9 cellular contexts compared by ENCODE assay signal in genomic region chr1:3676581-3677410, GRCh38. TPM values are rescaled to one million over a fixed set of nuclear protein-coding genes. Genes with fewer than 3 reads are reported as not detected.
DNase-seq lines count a peak whose midpoint lies in the region; ATAC-seq and TF ChIP-seq lines count a peak whose summit lies in the region.
"Had no signal": no experiment of that assay in that cellular context is flagged by ENCODE, and none has a peak within 500 bp of the region (broad histone marks: within the 10 kb centered on the region; RNA-seq: fewer than 3 reads in every experiment).

No MANE protein-coding gene starts in this region.

- H3K4me3 ChIP-seq in heart left ventricle (no peak overlapping the region), right atrium auricular region (no peak overlapping the region), upper lobe of right lung (no peak overlapping the region), hepatocyte (no peak overlapping the region), stomach (no peak overlapping the region)

- H3K9me3 ChIP-seq in heart left ventricle (no peaks in the 10 kb centered on the region), right atrium auricular region (no peaks in the 10 kb centered on the region), upper lobe of right lung (no peaks in the 10 kb centered on the region), hepatocyte (ENCODE audit: low read depth) (no peaks in the 10 kb centered on the region), stomach (no peaks in the 10 kb centered on the region)

- peak in 3 of 5 donors; percentile 17 to 54 (median 18) for DNase-seq in heart left ventricle
- no peak for DNase-seq in right atrium auricular region (ENCODE audit: low spot score)
- DNase-seq in NAMALWA (ENCODE audit: low spot score) = peak; percentile 73
- no peak for DNase-seq in upper lobe of right lung
- DNase-seq in hepatocyte (ENCODE audit: low spot score) = no peak
- DNase-seq in stomach = no peak
- no peak for DNase-seq in HuH-7.5 (ENCODE audit: low spot score)

- H3K27ac ChIP-seq in heart left ventricle (peak overlapping the region in 1 of 12 donors; percentile 49), right atrium auricular region (no peak overlapping the region), upper lobe of right lung (peak overlapping the region; percentile 1), hepatocyte (no peak overlapping the region), stomach (peak overlapping the region in 1 of 5 donors; percentile 39)
- H3K27ac ChIP-seq: C4-2B had no signal

- no peaks in the 10 kb centered on the region for H3K79me2 ChIP-seq in hepatocyte

- ATAC-seq in heart left ventricle (no peak), HG02759 (IDR thresholded peaks at IDR 0.05; ENCODE audit: unreplicated experiment) (peak; percentile 69), upper lobe of right lung (no peak)

- no peaks in the 10 kb centered on the region for H3K9me2 ChIP-seq in hepatocyte (replicated peaks; ENCODE audit: insufficient read depth)

- WGBS in heart left ventricle, 4 donors = 74 to 81% (median 77%) methylated on average over 14 to 21 of the region's 21 CpGs
- 86% methylated on average over 20 of the region's 21 CpGs for whole genome bisulfite sequencing in hepatocyte (ENCODE audit: low lambda C conversion rate, missing lambda C conversion rate)
- 61 to 72% (median 71%) methylated on average over 9 to 21 of the region's 21 CpGs for WGBS in stomach, 5 donors

- no peak for TF ChIP-seq POLR2A in heart left ventricle (IDR thresholded peaks at IDR 0.05)
- no peak for TF ChIP-seq POLR2A in stomach (IDR thresholded peaks at IDR 0.05)

- no peak for TF ChIP-seq CTCF in heart left ventricle (IDR thresholded peaks at IDR 0.05)
- no peak for TF ChIP-seq CTCF in right atrium auricular region (IDR thresholded peaks at IDR 0.05)
- TF ChIP-seq CTCF in upper lobe of right lung (IDR thresholded peaks at IDR 0.05) = no peak
- no peak for TF ChIP-seq CTCF in hepatocyte (IDR thresholded peaks at IDR 0.05; ENCODE audit: poor library complexity)
- TF ChIP-seq CTCF in stomach (IDR thresholded peaks at IDR 0.05) = no peak

- no peaks in the 10 kb centered on the region for H4K20me1 ChIP-seq in hepatocyte (ENCODE audit: insufficient read depth, poor library complexity, severe bottlenecking)

- no peak overlapping the region for H2AFZ ChIP-seq in hepatocyte

- no peak overlapping the region for H3K4me2 ChIP-seq in hepatocyte

- H3K36me3 ChIP-seq in heart left ventricle = no peaks in the 10 kb centered on the region
- no peaks in the 10 kb centered on the region for H3K36me3 ChIP-seq in right atrium auricular region
- no peaks in the 10 kb centered on the region for H3K36me3 ChIP-seq in upper lobe of right lung
- no peaks in the 10 kb centered on the region for H3K36me3 ChIP-seq in hepatocyte (replicated peaks; ENCODE audit: insufficient read depth, low read depth)
- H3K36me3 ChIP-seq in stomach = no peaks in the 10 kb centered on the region

- H3K4me1 ChIP-seq in heart left ventricle = peaks cover 0 to 27% (median 0%) of the 10 kb centered on the region in 12 donors
- no peaks in the 10 kb centered on the region for H3K4me1 ChIP-seq in right atrium auricular region
- H3K4me1 ChIP-seq in upper lobe of right lung = peaks cover 5% of the 10 kb centered on the region
- H3K4me1 ChIP-seq in hepatocyte (ENCODE audit: insufficient read depth) = no peaks in the 10 kb centered on the region
- peaks cover 0 to 18% (median 10%) of the 10 kb centered on the region in 4 donors for H3K4me1 ChIP-seq in stomach

- peaks cover 0 to 4% (median 0%) of the 10 kb centered on the region in 9 donors for H3K27me3 ChIP-seq in heart left ventricle
- H3K27me3 ChIP-seq in right atrium auricular region = no peaks in the 10 kb centered on the region
- no peaks in the 10 kb centered on the region for H3K27me3 ChIP-seq in upper lobe of right lung
- no peaks in the 10 kb centered on the region for H3K27me3 ChIP-seq in hepatocyte
- peaks cover 0 to 58% (median under 1%) of the 10 kb centered on the region in 3 donors for H3K27me3 ChIP-seq in stomach

- TF ChIP-seq EP300 in stomach (IDR thresholded peaks at IDR 0.05) = no peak

- intact Hi-C loops in heart left ventricle (cut with DNase I) = no loop called here
- intact Hi-C loops in upper lobe of right lung (cut with DNase I) = no loop called here
- intact Hi-C loops in stomach (cut with DNase I; ENCODE audit: low total_unique reads) = no loop called here

RNA-seq across cellular contexts. Expression of gene TP73, which starts 24.5 kb away (rescaled TPM):
- total RNA-seq in heart left ventricle = under 1 TPM in 3 of 9 donors, not detected in 6; 0.15 to 0.53 (median 0.19) TPM
- under 1 TPM; 0.01 to 0.11 TPM for polyA plus RNA-seq in heart left ventricle
- total RNA-seq in right atrium auricular region = under 1 TPM in 1 of 2 donors, not detected in 1; 0.16 TPM
- 0.29 TPM for total RNA-seq in upper lobe of right lung
- 0.16 and 0.47 TPM in 2 replicates for total RNA-seq in hepatocyte
- 0.27 and 1.4 TPM in 2 replicates for polyA plus RNA-seq in hepatocyte
- total RNA-seq in stomach = 1 to 10 TPM in 1 of 5 donors, under 1 TPM in 1, not detected in 3; 0.43 to 9.8 TPM
- polyA plus RNA-seq in stomach = 1 to 10 TPM in 1 of 3 donors, under 1 TPM in 1, not detected in 1; 0.25 to 2.4 TPM

RNA-seq across cellular contexts. Expression of gene WRAP73, which starts 26.9 kb away (rescaled TPM):
- total RNA-seq in heart left ventricle = 10 to 100 TPM in 6 of 9 donors, 1 to 10 TPM in 3; 8.5 to 21.6 (median 11.3) TPM
- 10 to 100 TPM in 1 of 2 donors, 1 to 10 TPM in 1; 9.3 to 18.0 TPM for polyA plus RNA-seq in heart left ventricle
- total RNA-seq in right atrium auricular region = 10 to 100 TPM in 1 of 2 donors, 1 to 10 TPM in 1; 6.8 to 11.4 TPM
- 18.5 TPM for total RNA-seq in upper lobe of right lung
- total RNA-seq in hepatocyte = 14.3 and 14.7 TPM in 2 replicates
- 23.5 and 28.8 TPM in 2 replicates for polyA plus RNA-seq in hepatocyte
- total RNA-seq in stomach = 10 to 100 TPM in 2 of 5 donors, 1 to 10 TPM in 2, under 1 TPM in 1; 0.89 to 55.4 (median 3.5) TPM
- polyA plus RNA-seq in stomach = 10 to 100 TPM; 12.5 to 22.2 (median 13.0) TPM

RNA-seq across cellular contexts. Expression of gene TPRG1L, which starts 52.0 kb away (rescaled TPM):
- 10 to 100 TPM; 32.0 to 58.0 (median 48.8) TPM for total RNA-seq in heart left ventricle
- 10 to 100 TPM; 24.2 to 48.8 TPM for polyA plus RNA-seq in heart left ventricle
- 10 to 100 TPM; 30.0 to 33.3 TPM for total RNA-seq in right atrium auricular region
- total RNA-seq in upper lobe of right lung = 47.5 TPM
- 57.9 and 61.7 TPM in 2 replicates for total RNA-seq in hepatocyte
- 53.4 and 74.1 TPM in 2 replicates for polyA plus RNA-seq in hepatocyte
- 10 to 100 TPM; 21.6 to 43.3 (median 30.3) TPM for total RNA-seq in stomach
- polyA plus RNA-seq in stomach = 10 to 100 TPM; 29.7 to 60.0 (median 33.7) TPM

Comparison
In these comparisons a context has a peak if more than half of its experiments do, and no peak if none do; other contexts are left out.
1. DNase-seq: peak in heart left ventricle (3 of 5) and NAMALWA (single experiment); none in right atrium auricular region (single experiment), upper lobe of right lung (single experiment), hepatocyte (single experiment), stomach (single experiment) and HuH-7.5 (single experiment).